1 cellular context compared by ENCODE assay signal in the genomic region with DNA sequence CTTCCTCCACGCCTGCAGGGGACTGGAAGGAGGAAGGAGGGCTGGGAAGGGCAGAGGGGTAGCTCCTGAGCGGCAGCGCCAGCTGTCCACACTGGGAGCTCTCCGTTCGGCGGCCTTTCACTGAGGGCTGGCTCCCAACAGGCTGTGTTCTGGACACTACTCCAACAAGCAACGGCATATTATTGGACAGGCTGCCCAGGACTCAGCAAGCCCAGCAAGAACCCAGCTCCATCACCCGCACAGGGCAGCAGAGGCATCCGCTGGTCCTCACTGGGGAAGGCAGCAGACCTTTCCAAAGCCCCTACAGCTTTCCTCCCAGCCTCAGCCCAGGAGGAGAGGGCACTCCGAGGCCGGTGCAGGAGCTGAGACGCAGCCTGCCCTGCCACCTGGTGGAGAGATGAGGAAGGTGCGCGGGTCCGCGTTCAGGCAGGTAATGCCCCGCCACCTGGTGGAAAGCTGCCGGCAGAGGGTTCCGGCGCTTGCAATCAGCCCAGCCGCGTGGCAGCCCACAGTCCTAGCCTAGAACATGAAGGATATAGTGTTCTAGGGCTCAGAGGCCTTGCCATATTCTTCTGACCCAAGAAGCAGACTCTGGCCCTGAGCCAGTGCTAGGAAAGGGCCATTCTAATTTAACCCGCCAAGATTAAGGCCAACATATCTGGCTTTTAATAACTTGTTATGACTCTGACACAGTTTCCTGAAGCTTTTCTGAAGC.
TF ChIP-seq lines count a peak whose summit lies in the region.

No MANE protein-coding gene starts in this region.

TF ChIP-seq in HepG2, 621 proteins besides CTCF, POLR2A, EP300 and RAD21 (continued from another document and continues in another):
- TF ChIP-seq, protein P1, sequence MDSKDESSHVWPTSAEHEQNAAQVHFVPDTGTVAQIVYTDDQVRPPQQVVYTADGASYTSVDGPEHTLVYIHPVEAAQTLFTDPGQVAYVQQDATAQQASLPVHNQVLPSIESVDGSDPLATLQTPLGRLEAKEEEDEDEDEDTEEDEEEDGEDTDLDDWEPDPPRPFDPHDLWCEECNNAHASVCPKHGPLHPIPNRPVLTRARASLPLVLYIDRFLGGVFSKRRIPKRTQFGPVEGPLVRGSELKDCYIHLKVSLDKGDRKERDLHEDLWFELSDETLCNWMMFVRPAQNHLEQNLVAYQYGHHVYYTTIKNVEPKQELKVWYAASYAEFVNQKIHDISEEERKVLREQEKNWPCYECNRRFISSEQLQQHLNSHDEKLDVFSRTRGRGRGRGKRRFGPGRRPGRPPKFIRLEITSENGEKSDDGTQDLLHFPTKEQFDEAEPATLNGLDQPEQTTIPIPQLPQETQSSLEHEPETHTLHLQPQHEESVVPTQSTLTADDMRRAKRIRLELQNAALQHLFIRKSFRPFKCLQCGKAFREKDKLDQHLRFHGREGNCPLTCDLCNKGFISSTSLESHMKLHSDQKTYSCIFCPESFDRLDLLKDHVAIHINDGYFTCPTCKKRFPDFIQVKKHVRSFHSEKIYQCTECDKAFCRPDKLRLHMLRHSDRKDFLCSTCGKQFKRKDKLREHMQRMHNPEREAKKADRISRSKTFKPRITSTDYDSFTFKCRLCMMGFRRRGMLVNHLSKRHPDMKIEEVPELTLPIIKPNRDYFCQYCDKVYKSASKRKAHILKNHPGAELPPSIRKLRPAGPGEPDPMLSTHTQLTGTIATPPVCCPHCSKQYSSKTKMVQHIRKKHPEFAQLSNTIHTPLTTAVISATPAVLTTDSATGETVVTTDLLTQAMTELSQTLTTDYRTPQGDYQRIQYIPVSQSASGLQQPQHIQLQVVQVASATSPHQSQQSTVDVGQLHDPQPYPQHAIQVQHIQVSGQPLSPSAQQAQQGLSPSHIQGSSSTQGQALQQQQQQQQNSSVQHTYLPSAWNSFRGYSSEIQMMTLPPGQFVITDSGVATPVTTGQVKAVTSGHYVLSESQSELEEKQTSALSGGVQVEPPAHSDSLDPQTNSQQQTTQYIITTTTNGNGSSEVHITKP (CRISPR knock-in tag; IDR thresholded peaks at IDR 0.05; ENCODE audit: low read depth): 0 out of 2 replicates have a peak, but pooled peaks have one; percentile 33
- TF ChIP-seq NFATC3 (CRISPR knock-in tag; IDR thresholded peaks at IDR 0.05) (no peak), CEBPG (CRISPR knock-in tag; IDR thresholded peaks at IDR 0.05) (0 out of 2 replicates have a peak, but pooled peaks have one; percentile 33), ZNF761 (CRISPR knock-in tag; conservative IDR thresholded peaks at IDR 0.05) (0 out of 2 replicates have a peak, but pooled peaks have one; percentile 34), MLLT10 (CRISPR knock-in tag; IDR thresholded peaks at IDR 0.05) (no peak), MYNN (CRISPR knock-in tag; IDR thresholded peaks at IDR 0.05; ENCODE audit: low read depth) (no peak), RBAK (CRISPR knock-in tag; IDR thresholded peaks at IDR 0.05) (no peak), POGZ (CRISPR knock-in tag; IDR thresholded peaks at IDR 0.05) (peak; percentile 53), NKX3-1 (CRISPR knock-in tag; IDR thresholded peaks at IDR 0.05) (no peak), FOXJ3 (CRISPR knock-in tag; IDR thresholded peaks at IDR 0.05; ENCODE audit: borderline replicate concordance) (no peak), ZNF17 (CRISPR knock-in tag; IDR thresholded peaks at IDR 0.05) (no peak), CBX2 (IDR thresholded peaks at IDR 0.05; ENCODE audit: low read depth, low read length) (no peak), CBX2 (CRISPR knock-in tag; IDR thresholded peaks at IDR 0.05; ENCODE audit: low read depth) (peak; percentile 74; the same call in 1 of the 2 replicates), ZNF326 (CRISPR knock-in tag; IDR thresholded peaks at IDR 0.05; ENCODE audit: borderline replicate concordance) (no peak), GATAD1 (CRISPR knock-in tag; IDR thresholded peaks at IDR 0.05) (0 out of 2 replicates have a peak, but pooled peaks have one; percentile 24), TBX2 (CRISPR knock-in tag; IDR thresholded peaks at IDR 0.05; ENCODE audit: borderline replicate concordance) (peak; percentile 36; the same call in 1 of the 2 replicates), CCDC6 (CRISPR knock-in tag; IDR thresholded peaks at IDR 0.05) (no peak), ZNF775 (CRISPR knock-in tag; IDR thresholded peaks at IDR 0.05; ENCODE audit: borderline replicate concordance) (no peak), PRMT3 (CRISPR knock-in tag; IDR thresholded peaks at IDR 0.05; ENCODE audit: borderline replicate concordance, low read depth) (no peak), U2AF2 (IDR thresholded peaks at IDR 0.05; ENCODE audit: low read depth, low read length) (no peak), ZNF205 (CRISPR knock-in tag; IDR thresholded peaks at IDR 0.05) (peak; percentile 49; the same call in 1 of the 2 replicates)
- TF ChIP-seq, protein P2, sequence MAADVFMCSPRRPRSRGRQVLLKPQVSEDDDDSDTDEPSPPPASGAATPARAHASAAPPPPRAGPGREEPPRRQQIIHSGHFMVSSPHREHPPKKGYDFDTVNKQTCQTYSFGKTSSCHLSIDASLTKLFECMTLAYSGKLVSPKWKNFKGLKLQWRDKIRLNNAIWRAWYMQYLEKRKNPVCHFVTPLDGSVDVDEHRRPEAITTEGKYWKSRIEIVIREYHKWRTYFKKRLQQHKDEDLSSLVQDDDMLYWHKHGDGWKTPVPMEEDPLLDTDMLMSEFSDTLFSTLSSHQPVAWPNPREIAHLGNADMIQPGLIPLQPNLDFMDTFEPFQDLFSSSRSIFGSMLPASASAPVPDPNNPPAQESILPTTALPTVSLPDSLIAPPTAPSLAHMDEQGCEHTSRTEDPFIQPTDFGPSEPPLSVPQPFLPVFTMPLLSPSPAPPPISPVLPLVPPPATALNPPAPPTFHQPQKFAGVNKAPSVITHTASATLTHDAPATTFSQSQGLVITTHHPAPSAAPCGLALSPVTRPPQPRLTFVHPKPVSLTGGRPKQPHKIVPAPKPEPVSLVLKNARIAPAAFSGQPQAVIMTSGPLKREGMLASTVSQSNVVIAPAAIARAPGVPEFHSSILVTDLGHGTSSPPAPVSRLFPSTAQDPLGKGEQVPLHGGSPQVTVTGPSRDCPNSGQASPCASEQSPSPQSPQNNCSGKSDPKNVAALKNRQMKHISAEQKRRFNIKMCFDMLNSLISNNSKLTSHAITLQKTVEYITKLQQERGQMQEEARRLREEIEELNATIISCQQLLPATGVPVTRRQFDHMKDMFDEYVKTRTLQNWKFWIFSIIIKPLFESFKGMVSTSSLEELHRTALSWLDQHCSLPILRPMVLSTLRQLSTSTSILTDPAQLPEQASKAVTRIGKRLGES (CRISPR knock-in tag; IDR thresholded peaks at IDR 0.05; ENCODE audit: borderline replicate concordance): no peak
- TF ChIP-seq, protein P3, sequence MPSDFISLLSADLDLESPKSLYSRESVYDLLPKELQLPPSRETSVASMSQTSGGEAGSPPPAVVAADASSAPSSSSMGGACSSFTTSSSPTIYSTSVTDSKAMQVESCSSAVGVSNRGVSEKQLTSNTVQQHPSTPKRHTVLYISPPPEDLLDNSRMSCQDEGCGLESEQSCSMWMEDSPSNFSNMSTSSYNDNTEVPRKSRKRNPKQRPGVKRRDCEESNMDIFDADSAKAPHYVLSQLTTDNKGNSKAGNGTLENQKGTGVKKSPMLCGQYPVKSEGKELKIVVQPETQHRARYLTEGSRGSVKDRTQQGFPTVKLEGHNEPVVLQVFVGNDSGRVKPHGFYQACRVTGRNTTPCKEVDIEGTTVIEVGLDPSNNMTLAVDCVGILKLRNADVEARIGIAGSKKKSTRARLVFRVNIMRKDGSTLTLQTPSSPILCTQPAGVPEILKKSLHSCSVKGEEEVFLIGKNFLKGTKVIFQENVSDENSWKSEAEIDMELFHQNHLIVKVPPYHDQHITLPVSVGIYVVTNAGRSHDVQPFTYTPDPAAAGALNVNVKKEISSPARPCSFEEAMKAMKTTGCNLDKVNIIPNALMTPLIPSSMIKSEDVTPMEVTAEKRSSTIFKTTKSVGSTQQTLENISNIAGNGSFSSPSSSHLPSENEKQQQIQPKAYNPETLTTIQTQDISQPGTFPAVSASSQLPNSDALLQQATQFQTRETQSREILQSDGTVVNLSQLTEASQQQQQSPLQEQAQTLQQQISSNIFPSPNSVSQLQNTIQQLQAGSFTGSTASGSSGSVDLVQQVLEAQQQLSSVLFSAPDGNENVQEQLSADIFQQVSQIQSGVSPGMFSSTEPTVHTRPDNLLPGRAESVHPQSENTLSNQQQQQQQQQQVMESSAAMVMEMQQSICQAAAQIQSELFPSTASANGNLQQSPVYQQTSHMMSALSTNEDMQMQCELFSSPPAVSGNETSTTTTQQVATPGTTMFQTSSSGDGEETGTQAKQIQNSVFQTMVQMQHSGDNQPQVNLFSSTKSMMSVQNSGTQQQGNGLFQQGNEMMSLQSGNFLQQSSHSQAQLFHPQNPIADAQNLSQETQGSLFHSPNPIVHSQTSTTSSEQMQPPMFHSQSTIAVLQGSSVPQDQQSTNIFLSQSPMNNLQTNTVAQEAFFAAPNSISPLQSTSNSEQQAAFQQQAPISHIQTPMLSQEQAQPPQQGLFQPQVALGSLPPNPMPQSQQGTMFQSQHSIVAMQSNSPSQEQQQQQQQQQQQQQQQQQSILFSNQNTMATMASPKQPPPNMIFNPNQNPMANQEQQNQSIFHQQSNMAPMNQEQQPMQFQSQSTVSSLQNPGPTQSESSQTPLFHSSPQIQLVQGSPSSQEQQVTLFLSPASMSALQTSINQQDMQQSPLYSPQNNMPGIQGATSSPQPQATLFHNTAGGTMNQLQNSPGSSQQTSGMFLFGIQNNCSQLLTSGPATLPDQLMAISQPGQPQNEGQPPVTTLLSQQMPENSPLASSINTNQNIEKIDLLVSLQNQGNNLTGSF (CRISPR knock-in tag; IDR thresholded peaks at IDR 0.05): no peak
- TF ChIP-seq, protein P4, sequence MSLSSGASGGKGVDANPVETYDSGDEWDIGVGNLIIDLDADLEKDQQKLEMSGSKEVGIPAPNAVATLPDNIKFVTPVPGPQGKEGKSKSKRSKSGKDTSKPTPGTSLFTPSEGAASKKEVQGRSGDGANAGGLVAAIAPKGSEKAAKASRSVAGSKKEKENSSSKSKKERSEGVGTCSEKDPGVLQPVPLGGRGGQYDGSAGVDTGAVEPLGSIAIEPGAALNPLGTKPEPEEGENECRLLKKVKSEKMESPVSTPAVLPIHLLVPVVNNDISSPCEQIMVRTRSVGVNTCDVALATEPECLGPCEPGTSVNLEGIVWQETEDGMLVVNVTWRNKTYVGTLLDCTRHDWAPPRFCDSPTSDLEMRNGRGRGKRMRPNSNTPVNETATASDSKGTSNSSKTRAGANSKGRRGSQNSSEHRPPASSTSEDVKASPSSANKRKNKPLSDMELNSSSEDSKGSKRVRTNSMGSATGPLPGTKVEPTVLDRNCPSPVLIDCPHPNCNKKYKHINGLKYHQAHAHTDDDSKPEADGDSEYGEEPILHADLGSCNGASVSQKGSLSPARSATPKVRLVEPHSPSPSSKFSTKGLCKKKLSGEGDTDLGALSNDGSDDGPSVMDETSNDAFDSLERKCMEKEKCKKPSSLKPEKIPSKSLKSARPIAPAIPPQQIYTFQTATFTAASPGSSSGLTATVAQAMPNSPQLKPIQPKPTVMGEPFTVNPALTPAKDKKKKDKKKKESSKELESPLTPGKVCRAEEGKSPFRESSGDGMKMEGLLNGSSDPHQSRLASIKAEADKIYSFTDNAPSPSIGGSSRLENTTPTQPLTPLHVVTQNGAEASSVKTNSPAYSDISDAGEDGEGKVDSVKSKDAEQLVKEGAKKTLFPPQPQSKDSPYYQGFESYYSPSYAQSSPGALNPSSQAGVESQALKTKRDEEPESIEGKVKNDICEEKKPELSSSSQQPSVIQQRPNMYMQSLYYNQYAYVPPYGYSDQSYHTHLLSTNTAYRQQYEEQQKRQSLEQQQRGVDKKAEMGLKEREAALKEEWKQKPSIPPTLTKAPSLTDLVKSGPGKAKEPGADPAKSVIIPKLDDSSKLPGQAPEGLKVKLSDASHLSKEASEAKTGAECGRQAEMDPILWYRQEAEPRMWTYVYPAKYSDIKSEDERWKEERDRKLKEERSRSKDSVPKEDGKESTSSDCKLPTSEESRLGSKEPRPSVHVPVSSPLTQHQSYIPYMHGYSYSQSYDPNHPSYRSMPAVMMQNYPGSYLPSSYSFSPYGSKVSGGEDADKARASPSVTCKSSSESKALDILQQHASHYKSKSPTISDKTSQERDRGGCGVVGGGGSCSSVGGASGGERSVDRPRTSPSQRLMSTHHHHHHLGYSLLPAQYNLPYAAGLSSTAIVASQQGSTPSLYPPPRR (CRISPR knock-in tag; IDR thresholded peaks at IDR 0.05; ENCODE audit: borderline replicate concordance): 0 out of 2 replicates have a peak, but pooled peaks have one; percentile 44
- TF ChIP-seq, protein P5, sequence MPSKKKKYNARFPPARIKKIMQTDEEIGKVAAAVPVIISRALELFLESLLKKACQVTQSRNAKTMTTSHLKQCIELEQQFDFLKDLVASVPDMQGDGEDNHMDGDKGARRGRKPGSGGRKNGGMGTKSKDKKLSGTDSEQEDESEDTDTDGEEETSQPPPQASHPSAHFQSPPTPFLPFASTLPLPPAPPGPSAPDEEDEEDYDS (CRISPR knock-in tag; IDR thresholded peaks at IDR 0.05): 0 out of 2 replicates have a peak, but pooled peaks have one; percentile 45
- TF ChIP-seq, protein P6, sequence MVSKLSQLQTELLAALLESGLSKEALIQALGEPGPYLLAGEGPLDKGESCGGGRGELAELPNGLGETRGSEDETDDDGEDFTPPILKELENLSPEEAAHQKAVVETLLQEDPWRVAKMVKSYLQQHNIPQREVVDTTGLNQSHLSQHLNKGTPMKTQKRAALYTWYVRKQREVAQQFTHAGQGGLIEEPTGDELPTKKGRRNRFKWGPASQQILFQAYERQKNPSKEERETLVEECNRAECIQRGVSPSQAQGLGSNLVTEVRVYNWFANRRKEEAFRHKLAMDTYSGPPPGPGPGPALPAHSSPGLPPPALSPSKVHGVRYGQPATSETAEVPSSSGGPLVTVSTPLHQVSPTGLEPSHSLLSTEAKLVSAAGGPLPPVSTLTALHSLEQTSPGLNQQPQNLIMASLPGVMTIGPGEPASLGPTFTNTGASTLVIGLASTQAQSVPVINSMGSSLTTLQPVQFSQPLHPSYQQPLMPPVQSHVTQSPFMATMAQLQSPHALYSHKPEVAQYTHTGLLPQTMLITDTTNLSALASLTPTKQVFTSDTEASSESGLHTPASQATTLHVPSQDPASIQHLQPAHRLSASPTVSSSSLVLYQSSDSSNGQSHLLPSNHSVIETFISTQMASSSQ (IDR thresholded peaks at IDR 0.05; ENCODE audit: low read depth): no peak
- TF ChIP-seq, protein P6 (CRISPR knock-in tag; IDR thresholded peaks at IDR 0.05; ENCODE audit: borderline replicate concordance): 0 out of 2 replicates have a peak, but pooled peaks have one; percentile 32
